Comparison of ENCODE assay signal across 8 cellular contexts in the genomic region with DNA sequence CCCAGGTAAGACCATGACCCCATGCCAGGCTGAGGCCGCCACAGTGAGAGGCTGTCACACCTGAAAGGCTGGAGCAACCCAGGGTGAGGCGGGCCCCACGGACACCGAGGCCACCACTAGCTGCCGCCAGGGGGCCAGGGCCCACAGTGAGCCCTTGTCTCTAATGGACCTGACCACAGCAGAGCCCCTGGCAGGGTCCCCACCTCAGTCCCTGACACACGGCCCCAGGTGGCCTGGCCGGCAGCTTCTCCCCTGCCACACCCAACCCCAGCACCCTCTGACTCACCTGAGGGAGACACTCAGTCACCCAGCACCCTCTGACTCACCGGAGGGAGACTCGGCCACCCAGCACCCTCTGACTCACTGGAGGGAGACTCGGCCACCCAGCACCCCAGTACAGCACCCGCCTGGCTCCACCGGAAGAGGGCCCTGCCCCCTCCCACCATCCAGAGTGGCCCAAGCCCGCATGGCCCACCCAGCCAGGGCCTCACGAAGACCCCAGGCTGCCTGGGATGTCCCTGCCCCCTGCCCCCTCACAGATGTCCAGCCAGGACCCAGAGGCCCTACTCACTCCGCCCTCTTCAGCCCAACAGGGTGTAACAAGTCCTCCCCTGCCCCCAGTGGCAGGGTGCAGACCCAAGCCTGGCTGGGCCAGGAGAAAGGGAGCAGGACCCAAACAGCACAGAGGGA. TPM values are rescaled to one million over a fixed set of nuclear protein-coding genes. Genes with fewer than 3 reads are reported as not detected.
DNase-seq lines count a peak whose midpoint lies in the region; ATAC-seq, FAIRE-seq and TF ChIP-seq lines count a peak whose summit lies in the region.

No MANE protein-coding gene starts in this region.

- ATAC-seq in effector memory CD8-positive, alpha-beta T cell (replicated peaks): no peak

- H3K9me3 Mint-ChIP-seq in endodermal cell: no peaks in the 10 kb centered on the region
- no peaks in the 10 kb centered on the region for H3K9me3 Mint-ChIP-seq in effector memory CD8-positive, alpha-beta T cell

- 88 to 91% methylated on average over 11 to 15 of the region's 15 CpGs for WGBS in endodermal cell (ENCODE audit: insufficient coverage in 1 of 2, insufficient read length in 1 of 2), 2 experiments
- WGBS in prostate gland: 68% methylated on average over 14 of the region's 15 CpGs

- no peaks in the 10 kb centered on the region for H3K9me3 ChIP-seq in endodermal cell (ENCODE audit: control insufficient read depth, low read length)
- no peaks in the 10 kb centered on the region for H3K9me3 ChIP-seq in prostate gland

- intact Hi-C loops in prostate gland (cut with DNase I): loop anchor here (5.0 kb wide), 1 partner anchor 38 kb away; the partner anchor contains the start of genes ACAP3 and PUSL1

- H3K4me3 Mint-ChIP-seq in endodermal cell: no peak overlapping the region
- H3K4me3 Mint-ChIP-seq in effector memory CD8-positive, alpha-beta T cell: no peak overlapping the region

- H3K27ac Mint-ChIP-seq in endodermal cell: no peak overlapping the region
- peak overlapping the region in 1 of 2 donors; percentile 6 for H3K27ac Mint-ChIP-seq in effector memory CD8-positive, alpha-beta T cell

- H3K9ac ChIP-seq in endodermal cell (ENCODE audit: extremely low read depth, low read length, poor library complexity, severe bottlenecking): no peak overlapping the region

- H3K4me1 Mint-ChIP-seq in endodermal cell: peaks cover 2% of the 10 kb centered on the region
- H3K4me1 Mint-ChIP-seq in effector memory CD8-positive, alpha-beta T cell (ENCODE audit: low read depth in 2 of 2): peaks cover 8 to 15% of the 10 kb centered on the region in 2 donors

- peaks cover 15% of the 10 kb centered on the region for H3K36me3 Mint-ChIP-seq in endodermal cell (ENCODE audit: low read depth)
- peaks cover 10% of the 10 kb centered on the region for H3K36me3 Mint-ChIP-seq in effector memory CD8-positive, alpha-beta T cell (ENCODE audit: insufficient read depth)

- no peak for DNase-seq in GM12865 (ENCODE audit: low read depth)
- DNase-seq in RCC 7860 (ENCODE audit: low spot score): peak; percentile 90
- DNase-seq in endodermal cell: peak; percentile 82
- no peak for DNase-seq in NCI-H510A (lab: John Stamatoyannopoulos, UW)
- no peak for DNase-seq in prostate gland (ENCODE audit: low spot score)
- no peak for DNase-seq in effector memory CD8-positive, alpha-beta T cell
- DNase-seq in NCI-H2029 (lab: John Stamatoyannopoulos, UW): no peak

- H3K27ac ChIP-seq in endodermal cell (ENCODE audit: low read depth, low read length): no peak overlapping the region
- peak overlapping the region in 18 of 21 experiments; percentile 13 to 76 (median 53) for H3K27ac ChIP-seq in skin epidermis
- H3K27ac ChIP-seq in prostate gland: no peak overlapping the region

- H3K27me3 ChIP-seq in endodermal cell (ENCODE audit: control insufficient read depth, insufficient read depth, low read length, poor library complexity, severe bottlenecking) (no peaks in the 10 kb centered on the region), prostate gland (replicated peaks; ENCODE audit: insufficient read depth) (no peaks in the 10 kb centered on the region)

- H3K4me1 ChIP-seq in endodermal cell (ENCODE audit: control insufficient read depth, insufficient read depth, low read length) (peaks cover 5% of the 10 kb centered on the region), prostate gland (replicated peaks) (peaks cover 14% of the 10 kb centered on the region)

- FAIRE-seq in RCC 7860 (lab: Jason Lieb, UNC): peak; percentile 78

- H3K27me3 Mint-ChIP-seq in endodermal cell (ENCODE audit: insufficient read depth): no peaks in the 10 kb centered on the region
- H3K27me3 Mint-ChIP-seq in effector memory CD8-positive, alpha-beta T cell: no peaks in the 10 kb centered on the region

- no peak for TF ChIP-seq POLR2A in prostate gland (IDR thresholded peaks at IDR 0.05)

- H3K4me3 ChIP-seq in GM12865 (ENCODE audit: low read depth, low read length) (no peak overlapping the region), endodermal cell (ENCODE audit: low read length) (no peak overlapping the region), skin epidermis (no peak overlapping the region), prostate gland (no peak overlapping the region)

- peaks cover 14% of the 10 kb centered on the region for H3K36me3 ChIP-seq in endodermal cell (ENCODE audit: control insufficient read depth, insufficient read depth, low read length)
- H3K36me3 ChIP-seq in prostate gland: peaks cover 0 to 6% of the 10 kb centered on the region in 2 donors

- TF ChIP-seq CTCF in GM12865 (IDR thresholded peaks at IDR 0.05; ENCODE audit: insufficient read depth, low read depth, low read length, missing control alignments) (peak; percentile 54), endodermal cell (conservative IDR thresholded peaks at IDR 0.05) (peak; percentile 75), prostate gland (IDR thresholded peaks at IDR 0.05) (peak in 2 of 4 experiments; percentile 27 to 30)

RNA-seq across cellular contexts. Expression of gene DVL1, which starts 4.4 kb away (rescaled TPM):
- total RNA-seq in endodermal cell (10 to 100 TPM; 71.9 to 73.3 TPM), prostate gland (100 to 1,000 TPM in 1 of 2 donors, 10 to 100 TPM in 1; 70.5 to 165 TPM)
- 56.7 TPM for polyA plus RNA-seq in endodermal cell (2013, experiment 1 of 2)
- polyA plus RNA-seq in endodermal cell (2013, experiment 2 of 2): 48.1 TPM

RNA-seq across cellular contexts. Expression of gene MXRA8, which starts 13.5 kb away (rescaled TPM):
- total RNA-seq in endodermal cell: 10 to 100 TPM; 28.3 to 29.2 TPM
- polyA plus RNA-seq in endodermal cell (2013, experiment 1 of 2): 144 TPM
- polyA plus RNA-seq in endodermal cell (2013, experiment 2 of 2): 128 TPM
- total RNA-seq in prostate gland: 100 to 1,000 TPM in 1 of 2 donors, 10 to 100 TPM in 1; 39.0 to 152 TPM

RNA-seq across cellular contexts. Expression of gene TAS1R3, which starts 13.7 kb away (rescaled TPM):
- total RNA-seq in endodermal cell (under 1 TPM; 0.09 to 0.35 TPM), prostate gland (under 1 TPM in 1 of 2 donors, not detected in 1; 0.80 TPM)
- polyA plus RNA-seq in endodermal cell (2013, experiment 1 of 2): 0.21 TPM
- polyA plus RNA-seq in endodermal cell (2013, experiment 2 of 2): 0.21 TPM

RNA-seq across cellular contexts. Expression of gene CPTP, which starts 20.2 kb away (rescaled TPM):
- 10 to 100 TPM; 12.0 to 13.6 TPM for total RNA-seq in endodermal cell
- 12.8 TPM for polyA plus RNA-seq in endodermal cell (2013, experiment 1 of 2)
- polyA plus RNA-seq in endodermal cell (2013, experiment 2 of 2): 11.3 TPM
- 10 to 100 TPM; 35.8 to 54.0 TPM for total RNA-seq in prostate gland

RNA-seq across cellular contexts. Expression of gene INTS11, which starts 20.4 kb away (rescaled TPM):
- total RNA-seq in endodermal cell: 100 to 1,000 TPM; 146 to 153 TPM
- polyA plus RNA-seq in endodermal cell (2013, experiment 1 of 2): 107 TPM
- 92.4 TPM for polyA plus RNA-seq in endodermal cell (2013, experiment 2 of 2)
- 100 to 1,000 TPM in 1 of 2 donors, 10 to 100 TPM in 1; 97.3 to 178 TPM for total RNA-seq in prostate gland

Comparison
In these comparisons a context has a peak if more than half of its experiments do, and no peak if none do; other contexts are left out.
1. DNase-seq: peak in RCC 7860 (single experiment) and endodermal cell (single experiment); none in GM12865 (single experiment), NCI-H510A (single experiment), prostate gland (single experiment), effector memory CD8-positive, alpha-beta T cell (0 of 3) and NCI-H2029 (single experiment).
2. H3K27ac ChIP-seq: peak in skin epidermis (18 of 21); none in endodermal cell (single experiment) and prostate gland (0 of 2).